25 cellular contexts compared by ENCODE assay signal in genomic region chr1:59237905-59238304, GRCh38. TPM values are rescaled to one million over a fixed set of nuclear protein-coding genes. Genes with fewer than 3 reads are reported as not detected.
DNase-seq lines count a peak whose midpoint lies in the region; ATAC-seq, FAIRE-seq and TF ChIP-seq lines count a peak whose summit lies in the region.
"Had no signal": no experiment of that assay in that cellular context is flagged by ENCODE, and none has a peak within 500 bp of the region (broad histone marks: within the 10 kb centered on the region; RNA-seq: fewer than 3 reads in every experiment).

No MANE protein-coding gene starts in this region.

- ATAC-seq in GM19463 (IDR thresholded peaks at IDR 0.05; ENCODE audit: unreplicated experiment): no peak
- ATAC-seq in heart left ventricle: no peak
- ATAC-seq: gastrocnemius medialis, left colon, natural killer cell, pancreas, sciatic nerve had no signal

- no peaks in the 10 kb centered on the region for H3K4me1 Mint-ChIP-seq in Calu3 (ENCODE audit: low read depth, unreplicated experiment)
- H3K4me1 Mint-ChIP-seq: central memory CD8-positive, alpha-beta T cell; natural killer cell had no signal

- no peak overlapping the region for H3K9ac ChIP-seq in keratinocyte (ENCODE audit: control insufficient read depth, extremely low read depth, insufficient read depth, low read length)

- H3K79me2 ChIP-seq in keratinocyte (ENCODE audit: control insufficient read depth, insufficient read depth, low read length): no peaks in the 10 kb centered on the region

- H3K4me3 Mint-ChIP-seq in Calu3 (ENCODE audit: low read depth, unreplicated experiment): no peak overlapping the region
- H3K4me3 Mint-ChIP-seq: central memory CD8-positive, alpha-beta T cell; natural killer cell had no signal

- intact Hi-C loops in heart left ventricle (cut with DNase I): no loop called here
- intact Hi-C loops in Calu3 (cut with micrococcal nuclease; ENCODE audit: unreplicated experiment): loop anchor here (5.0 kb wide), 1 partner anchor 1036 kb away; no protein-coding TSS in a partner anchor

- no peak overlapping the region for H3K4me3 ChIP-seq in keratinocyte (ENCODE audit: control insufficient read depth in 2 of 3, extremely low read depth in 1 of 3, insufficient read depth in 2 of 3, low read depth in 1 of 3, low read length in 3 of 3)
- H3K4me3 ChIP-seq in heart left ventricle: no peak overlapping the region
- H3K4me3 ChIP-seq: gastrocnemius medialis, pancreas had no signal

- no peak overlapping the region for H3K27ac ChIP-seq in keratinocyte (ENCODE audit: control insufficient read depth, insufficient read depth, low read length)
- no peak overlapping the region for H3K27ac ChIP-seq in heart left ventricle
- H3K27ac ChIP-seq: 22Rv1, gastrocnemius medialis, pancreas, WERI-Rb-1 had no signal

- DNase-seq in DMS53 (lab: John Stamatoyannopoulos, UW): peak; percentile 12
- no peak for DNase-seq in DMS53 treated with DMSO at 0.1 percent for 48 hours (lab: John Stamatoyannopoulos, UW; ENCODE audit: unreplicated experiment)
- peak; percentile 34 for DNase-seq in NCI-H226
- peak; percentile 16 for DNase-seq in amniotic epithelial cell (ENCODE audit: low read depth)
- DNase-seq in keratinocyte (ENCODE audit: low read depth, low spot score): no peak
- DNase-seq in heart left ventricle: no peak
- DNase-seq in Calu3: no peak
- DNase-seq: activated CD4-positive, alpha-beta T cell treated with anti-CD3 and anti-CD28 coated beads, Interleukin-2, amount 50 U/mL, for 48 hours; activated naive CD4-positive, alpha-beta T cell; BE2C; Caco-2; erythroblast; gastrocnemius medialis; KBM-7; left colon; natural killer cell; NCI-H1048; NCI-H2107; NCI-H526 treated with DMSO at 0.1 percent for 48 hours; pancreas; WERI-Rb-1 had no signal

- no peak for TF ChIP-seq CTCF in keratinocyte (optimal IDR thresholded peaks at IDR 0.05 in 1 of 3, IDR thresholded peaks at IDR 0.05 in 1 of 3, conservative IDR thresholded peaks at IDR 0.05 in 1 of 3; ENCODE audit: extremely low read depth in 1 of 3, insufficient read depth in 2 of 3, low read length in 3 of 3)
- no peak for TF ChIP-seq CTCF in heart left ventricle (IDR thresholded peaks at IDR 0.05)
- no peak for TF ChIP-seq CTCF in Calu3 (IDR thresholded peaks at IDR 0.05; ENCODE audit: unreplicated experiment)

- WGBS in heart left ventricle, 4 donors: 73 to 82% (median 80%) methylated on average over 3 of the region's 3 CpGs

- H3K27me3 Mint-ChIP-seq in Calu3 (ENCODE audit: unreplicated experiment): no peaks in the 10 kb centered on the region

- H3K36me3 Mint-ChIP-seq in Calu3 (ENCODE audit: insufficient read depth, unreplicated experiment): no peaks in the 10 kb centered on the region
- H3K36me3 Mint-ChIP-seq: natural killer cell had no signal

- no peak overlapping the region for H3K4me2 ChIP-seq in keratinocyte (ENCODE audit: control insufficient read depth, extremely low read depth, insufficient read depth, low read depth, low read length)

- H3K9me3 Mint-ChIP-seq in Calu3 (ENCODE audit: low read depth, unreplicated experiment): peaks cover 2% of the 10 kb centered on the region
- H3K9me3 Mint-ChIP-seq: central memory CD8-positive, alpha-beta T cell; natural killer cell had no signal

- no peaks in the 10 kb centered on the region for H3K36me3 ChIP-seq in keratinocyte (ENCODE audit: control insufficient read depth in 2 of 2, extremely low read depth in 1 of 2, insufficient read depth in 2 of 2, low read length in 2 of 2)
- no peaks in the 10 kb centered on the region for H3K36me3 ChIP-seq in heart left ventricle
- H3K36me3 ChIP-seq: BE2C, gastrocnemius medialis, pancreas, WERI-Rb-1 had no signal

- H3K9me3 ChIP-seq in keratinocyte (ENCODE audit: control insufficient read depth, low read depth, low read length) (no peaks in the 10 kb centered on the region), heart left ventricle (no peaks in the 10 kb centered on the region)
- H3K9me3 ChIP-seq: BE2C, Caco-2, gastrocnemius medialis, pancreas had no signal

- dilution Hi-C loops in keratinocyte (cut with MboI; ENCODE audit: extremely low pct_ligation_motif_present, low sequenced_read_pairs): no loop called here

- CTCF ChIA-PET in Calu3 (lab: Charles Lee): no interaction called here

- peak; percentile 51 for FAIRE-seq in keratinocyte (lab: Jason Lieb, UNC)
- FAIRE-seq: pancreas had no signal

- no peaks in the 10 kb centered on the region for H3K9me1 ChIP-seq in keratinocyte (ENCODE audit: control insufficient read depth, extremely low read depth, insufficient read depth, low read length)

- H3K27ac Mint-ChIP-seq in Calu3 (ENCODE audit: unreplicated experiment): no peak overlapping the region
- H3K27ac Mint-ChIP-seq: natural killer cell had no signal

- H2AFZ ChIP-seq in keratinocyte (ENCODE audit: control insufficient read depth, low read length): no peak overlapping the region

- BruUV-seq in Calu3 (replicated peaks; lab: Mats Ljungman, UMichigan): no TSS peak

- H3K27me3 ChIP-seq in keratinocyte (ENCODE audit: control insufficient read depth, extremely low read depth, insufficient read depth, low read length): no peaks in the 10 kb centered on the region
- H3K27me3 ChIP-seq in heart left ventricle: peaks cover 0 to 3% (median 0%) of the 10 kb centered on the region in 9 donors
- H3K27me3 ChIP-seq: BE2C, gastrocnemius medialis, pancreas had no signal

- TF ChIP-seq POLR2A in heart left ventricle (IDR thresholded peaks at IDR 0.05): no peak

- H3K4me1 ChIP-seq in keratinocyte (ENCODE audit: control insufficient read depth, extremely low read depth, insufficient read depth, low read length) (no peaks in the 10 kb centered on the region), heart left ventricle (no peaks in the 10 kb centered on the region)
- H3K4me1 ChIP-seq: Caco-2, pancreas had no signal

- H4K20me1 ChIP-seq in keratinocyte (ENCODE audit: control insufficient read depth, extremely low read depth, insufficient read depth, low read length): no peaks in the 10 kb centered on the region

RNA-seq across cellular contexts. Expression of gene FGGY, which starts 59.0 kb away (rescaled TPM):
- 12.2 to 20.3 TPM (median 16.6 TPM) in 3 replicates for polyA plus RNA-seq in keratinocyte
- 10.4 TPM for polyA plus RNA-seq in keratinocyte (2011; ENCODE audit: low read depth)
- 14.8 and 16.8 TPM in 2 replicates for polyA plus RNA-seq in keratinocyte (2011; cell fraction: cytosol; rRNA removed)
- 11.8 and 14.6 TPM in 2 replicates for polyA plus RNA-seq in keratinocyte (2011; cell fraction: nucleus; rRNA removed)
- 9.4 and 14.2 TPM in 2 replicates for polyA plus RNA-seq in keratinocyte (2012; ENCODE audit: low replicate concordance)
- 14.1 to 39.4 TPM (median 28.0 TPM) in 3 replicates for polyA minus RNA-seq in keratinocyte
- 29.2 TPM for polyA minus RNA-seq in keratinocyte (2011; cell fraction: cytosol; rRNA and poly(A)+ RNA removed)
- polyA minus RNA-seq in keratinocyte (2011; cell fraction: nucleus; rRNA and poly(A)+ RNA removed): 15.9 and 33.3 TPM in 2 replicates
- 10 to 100 TPM; 20.8 to 42.9 (median 33.9) TPM for total RNA-seq in heart left ventricle
- polyA plus RNA-seq in heart left ventricle: 1 to 10 TPM; 7.2 to 9.5 TPM
- total RNA-seq in Calu3 (2022): 8.5 and 11.1 TPM in 2 replicates

Comparison
In these comparisons a context has a peak if more than half of its experiments do, and no peak if none do; other contexts are left out.
1. DNase-seq: peak in DMS53 (single experiment), NCI-H226 (single experiment) and amniotic epithelial cell (single experiment); none in DMS53 treated with DMSO at 0.1 percent for 48 hours (single experiment), keratinocyte (single experiment), heart left ventricle (0 of 5) and Calu3 (single experiment).